1 cellular context compared by ENCODE assay signal in genomic region chr1:226223786-226224244, GRCh38.
A peak's percentile ranks its signal among the peaks of the same experiment; 100 is the strongest.
TF ChIP-seq lines count a peak whose summit lies in the region.

No MANE protein-coding gene starts in this region.

TF ChIP-seq in HepG2, 621 proteins besides CTCF, POLR2A, EP300 and RAD21 (continues in another document):
- TF ChIP-seq PREB (CRISPR knock-in tag; IDR thresholded peaks at IDR 0.05) (no peak), TFDP1 (CRISPR knock-in tag; IDR thresholded peaks at IDR 0.05; ENCODE audit: borderline replicate concordance) (no peak; the same call in 1 of the 2 replicates), EED (CRISPR knock-in tag; IDR thresholded peaks at IDR 0.05) (no peak), NAIF1 (CRISPR knock-in tag; IDR thresholded peaks at IDR 0.05; ENCODE audit: borderline replicate concordance) (no peak; the same call in 1 of the 2 replicates), PTBP1 (IDR thresholded peaks at IDR 0.05; ENCODE audit: low read depth, low read length, poor library complexity, severe bottlenecking) (no peak), HIC2 (CRISPR knock-in tag; IDR thresholded peaks at IDR 0.05; ENCODE audit: low read depth) (no peak), ZNF446 (CRISPR knock-in tag; IDR thresholded peaks at IDR 0.05) (0 out of 2 replicates have a peak, but pooled peaks have one; percentile 22), TGIF2 (CRISPR knock-in tag; IDR thresholded peaks at IDR 0.05) (no peak), ZBTB33 (CRISPR knock-in tag; IDR thresholded peaks at IDR 0.05) (no peak), ZNF841 (CRISPR knock-in tag; IDR thresholded peaks at IDR 0.05; ENCODE audit: borderline replicate concordance) (no peak), TCF12 (IDR thresholded peaks at IDR 0.05) (no peak), TCF12 (CRISPR knock-in tag; IDR thresholded peaks at IDR 0.05) (no peak), FOXJ3 (CRISPR knock-in tag; IDR thresholded peaks at IDR 0.05; ENCODE audit: borderline replicate concordance) (no peak), ZBTB40 (IDR thresholded peaks at IDR 0.05) (no peak), ZBTB40 (CRISPR knock-in tag; IDR thresholded peaks at IDR 0.05) (no peak), SAP130 (CRISPR knock-in tag; IDR thresholded peaks at IDR 0.05; ENCODE audit: low read depth) (peak; percentile 44; the same call in 1 of the 2 replicates)
- TF ChIP-seq, protein P1, sequence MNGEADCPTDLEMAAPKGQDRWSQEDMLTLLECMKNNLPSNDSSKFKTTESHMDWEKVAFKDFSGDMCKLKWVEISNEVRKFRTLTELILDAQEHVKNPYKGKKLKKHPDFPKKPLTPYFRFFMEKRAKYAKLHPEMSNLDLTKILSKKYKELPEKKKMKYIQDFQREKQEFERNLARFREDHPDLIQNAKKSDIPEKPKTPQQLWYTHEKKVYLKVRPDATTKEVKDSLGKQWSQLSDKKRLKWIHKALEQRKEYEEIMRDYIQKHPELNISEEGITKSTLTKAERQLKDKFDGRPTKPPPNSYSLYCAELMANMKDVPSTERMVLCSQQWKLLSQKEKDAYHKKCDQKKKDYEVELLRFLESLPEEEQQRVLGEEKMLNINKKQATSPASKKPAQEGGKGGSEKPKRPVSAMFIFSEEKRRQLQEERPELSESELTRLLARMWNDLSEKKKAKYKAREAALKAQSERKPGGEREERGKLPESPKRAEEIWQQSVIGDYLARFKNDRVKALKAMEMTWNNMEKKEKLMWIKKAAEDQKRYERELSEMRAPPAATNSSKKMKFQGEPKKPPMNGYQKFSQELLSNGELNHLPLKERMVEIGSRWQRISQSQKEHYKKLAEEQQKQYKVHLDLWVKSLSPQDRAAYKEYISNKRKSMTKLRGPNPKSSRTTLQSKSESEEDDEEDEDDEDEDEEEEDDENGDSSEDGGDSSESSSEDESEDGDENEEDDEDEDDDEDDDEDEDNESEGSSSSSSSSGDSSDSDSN (CRISPR knock-in tag; IDR thresholded peaks at IDR 0.05), result peak; percentile 76
- TF ChIP-seq, protein P2, sequence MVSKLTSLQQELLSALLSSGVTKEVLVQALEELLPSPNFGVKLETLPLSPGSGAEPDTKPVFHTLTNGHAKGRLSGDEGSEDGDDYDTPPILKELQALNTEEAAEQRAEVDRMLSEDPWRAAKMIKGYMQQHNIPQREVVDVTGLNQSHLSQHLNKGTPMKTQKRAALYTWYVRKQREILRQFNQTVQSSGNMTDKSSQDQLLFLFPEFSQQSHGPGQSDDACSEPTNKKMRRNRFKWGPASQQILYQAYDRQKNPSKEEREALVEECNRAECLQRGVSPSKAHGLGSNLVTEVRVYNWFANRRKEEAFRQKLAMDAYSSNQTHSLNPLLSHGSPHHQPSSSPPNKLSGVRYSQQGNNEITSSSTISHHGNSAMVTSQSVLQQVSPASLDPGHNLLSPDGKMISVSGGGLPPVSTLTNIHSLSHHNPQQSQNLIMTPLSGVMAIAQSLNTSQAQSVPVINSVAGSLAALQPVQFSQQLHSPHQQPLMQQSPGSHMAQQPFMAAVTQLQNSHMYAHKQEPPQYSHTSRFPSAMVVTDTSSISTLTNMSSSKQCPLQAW (CRISPR knock-in tag; IDR thresholded peaks at IDR 0.05), result 0 out of 2 replicates have a peak, but pooled peaks have one; percentile 25
- TF ChIP-seq, protein P3, sequence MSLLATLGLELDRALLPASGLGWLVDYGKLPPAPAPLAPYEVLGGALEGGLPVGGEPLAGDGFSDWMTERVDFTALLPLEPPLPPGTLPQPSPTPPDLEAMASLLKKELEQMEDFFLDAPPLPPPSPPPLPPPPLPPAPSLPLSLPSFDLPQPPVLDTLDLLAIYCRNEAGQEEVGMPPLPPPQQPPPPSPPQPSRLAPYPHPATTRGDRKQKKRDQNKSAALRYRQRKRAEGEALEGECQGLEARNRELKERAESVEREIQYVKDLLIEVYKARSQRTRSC (CRISPR knock-in tag; IDR thresholded peaks at IDR 0.05; ENCODE audit: low read depth), result 0 out of 2 replicates have a peak, but pooled peaks have one; percentile 30
- TF ChIP-seq, protein P4, sequence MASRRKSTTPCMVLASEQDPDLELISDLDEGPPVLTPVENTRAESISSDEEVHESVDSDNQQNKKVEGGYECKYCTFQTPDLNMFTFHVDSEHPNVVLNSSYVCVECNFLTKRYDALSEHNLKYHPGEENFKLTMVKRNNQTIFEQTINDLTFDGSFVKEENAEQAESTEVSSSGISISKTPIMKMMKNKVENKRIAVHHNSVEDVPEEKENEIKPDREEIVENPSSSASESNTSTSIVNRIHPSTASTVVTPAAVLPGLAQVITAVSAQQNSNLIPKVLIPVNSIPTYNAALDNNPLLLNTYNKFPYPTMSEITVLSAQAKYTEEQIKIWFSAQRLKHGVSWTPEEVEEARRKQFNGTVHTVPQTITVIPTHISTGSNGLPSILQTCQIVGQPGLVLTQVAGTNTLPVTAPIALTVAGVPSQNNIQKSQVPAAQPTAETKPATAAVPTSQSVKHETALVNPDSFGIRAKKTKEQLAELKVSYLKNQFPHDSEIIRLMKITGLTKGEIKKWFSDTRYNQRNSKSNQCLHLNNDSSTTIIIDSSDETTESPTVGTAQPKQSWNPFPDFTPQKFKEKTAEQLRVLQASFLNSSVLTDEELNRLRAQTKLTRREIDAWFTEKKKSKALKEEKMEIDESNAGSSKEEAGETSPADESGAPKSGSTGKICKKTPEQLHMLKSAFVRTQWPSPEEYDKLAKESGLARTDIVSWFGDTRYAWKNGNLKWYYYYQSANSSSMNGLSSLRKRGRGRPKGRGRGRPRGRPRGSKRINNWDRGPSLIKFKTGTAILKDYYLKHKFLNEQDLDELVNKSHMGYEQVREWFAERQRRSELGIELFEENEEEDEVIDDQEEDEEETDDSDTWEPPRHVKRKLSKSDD (CRISPR knock-in tag; IDR thresholded peaks at IDR 0.05; ENCODE audit: low read depth), result 0 out of 2 replicates have a peak, but pooled peaks have one; percentile 34
- TF ChIP-seq, protein P5, sequence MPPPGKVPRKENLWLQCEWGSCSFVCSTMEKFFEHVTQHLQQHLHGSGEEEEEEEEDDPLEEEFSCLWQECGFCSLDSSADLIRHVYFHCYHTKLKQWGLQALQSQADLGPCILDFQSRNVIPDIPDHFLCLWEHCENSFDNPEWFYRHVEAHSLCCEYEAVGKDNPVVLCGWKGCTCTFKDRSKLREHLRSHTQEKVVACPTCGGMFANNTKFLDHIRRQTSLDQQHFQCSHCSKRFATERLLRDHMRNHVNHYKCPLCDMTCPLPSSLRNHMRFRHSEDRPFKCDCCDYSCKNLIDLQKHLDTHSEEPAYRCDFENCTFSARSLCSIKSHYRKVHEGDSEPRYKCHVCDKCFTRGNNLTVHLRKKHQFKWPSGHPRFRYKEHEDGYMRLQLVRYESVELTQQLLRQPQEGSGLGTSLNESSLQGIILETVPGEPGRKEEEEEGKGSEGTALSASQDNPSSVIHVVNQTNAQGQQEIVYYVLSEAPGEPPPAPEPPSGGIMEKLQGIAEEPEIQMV (CRISPR knock-in tag; IDR thresholded peaks at IDR 0.05; ENCODE audit: low read depth), result 0 out of 2 replicates have a peak, but pooled peaks have one; percentile 26
